Comparison of ENCODE assay signal across 8 cellular contexts in genomic region chr14:102554835-102555819, GRCh38. TPM values are rescaled to one million over a fixed set of nuclear protein-coding genes. Genes with fewer than 3 reads are reported as not detected.
DNase-seq lines count a peak whose midpoint lies in the region; ATAC-seq lines count a peak whose summit lies in the region.

No MANE protein-coding gene starts in this region.

- H3K27me3 ChIP-seq in HUES48 (ENCODE audit: control insufficient read depth, insufficient read depth, low read length), result no peaks in the 10 kb centered on the region

- WGBS in mesodermal cell (ENCODE audit: insufficient coverage in 2 of 2), 2 experiments, result 16% methylated on average over 77 to 80 of the region's 94 CpGs

- no peak for ATAC-seq in HG03280 (IDR thresholded peaks at IDR 0.05; ENCODE audit: unreplicated experiment)

- H3K36me3 ChIP-seq in HUES48 (ENCODE audit: control insufficient read depth, insufficient read depth, low read length) (no peaks in the 10 kb centered on the region), mesodermal cell (ENCODE audit: control insufficient read depth, insufficient read depth, low read length) (no peaks in the 10 kb centered on the region)

- peak overlapping the region; percentile 82 for H3K9ac ChIP-seq in HUES48 (ENCODE audit: low read depth, low read length)

- H3K27ac ChIP-seq in HUES48 (ENCODE audit: low read depth, low read length) (peak overlapping the region; percentile 42), mesodermal cell (ENCODE audit: low read depth, low read length, severe bottlenecking) (no peak overlapping the region)

- DNase-seq in COR-L47 (lab: John Stamatoyannopoulos, UW), result peak; percentile 62
- peak; percentile 46 for DNase-seq in activated CD4-positive, alpha-beta T cell treated with anti-CD3 and anti-CD28 coated beads, Interleukin-2, amount 50 U/mL, for 1 hour
- DNase-seq in effector CD8-positive, alpha-beta T cell (lab: John Stamatoyannopoulos, UW), result peak; percentile 44
- DNase-seq in stimulated activated CD8-positive, alpha-beta memory T cell treated with anti-CD3 and anti-CD28 coated beads, Interleukin-7, amount 100 ng/mL, for 1 hour (ENCODE audit: low read depth in 2 of 2), result peak; percentile 7 to 30
- no peak for DNase-seq in NCI-H510A treated with DMSO at 0.1 percent for 48 hours (lab: John Stamatoyannopoulos, UW)

- H3K4me1 ChIP-seq in HUES48 (ENCODE audit: control insufficient read depth, insufficient read depth, low read length) (no peaks in the 10 kb centered on the region; the same call in 1 of the 2 replicates), mesodermal cell (ENCODE audit: control insufficient read depth, insufficient read depth, low read length, poor library complexity, severe bottlenecking) (peaks cover 10% of the 10 kb centered on the region)

- peak overlapping the region; percentile 75 for H3K4me3 ChIP-seq in HUES48 (ENCODE audit: low read depth, low read length)
- peak overlapping the region; percentile 42 for H3K4me3 ChIP-seq in mesodermal cell (ENCODE audit: extremely low read depth, insufficient read depth, low read length, poor library complexity, severe bottlenecking)

- H3K9me3 ChIP-seq in HUES48 (ENCODE audit: control insufficient read depth, insufficient read depth, low read length) (no peaks in the 10 kb centered on the region), mesodermal cell (ENCODE audit: control insufficient read depth, low read length) (no peaks in the 10 kb centered on the region)

RNA-seq across cellular contexts. Expression of gene RCOR1, which starts 37.3 kb away (rescaled TPM):
- 25.5 TPM for polyA plus RNA-seq in mesodermal cell (2013, experiment 1 of 2)
- polyA plus RNA-seq in mesodermal cell (2013, experiment 2 of 2), result 24.1 TPM

RNA-seq across cellular contexts. Expression of gene ANKRD9, which starts 45.6 kb away (rescaled TPM):
- 19.6 TPM for polyA plus RNA-seq in mesodermal cell (2013, experiment 1 of 2)
- polyA plus RNA-seq in mesodermal cell (2013, experiment 2 of 2), result 15.8 TPM
